ENCODE assay signal across 8 cellular contexts in genomic region chr11:72781063-72781312, GRCh38. TPM values are rescaled to one million over a fixed set of nuclear protein-coding genes. Genes with fewer than 3 reads are reported as not detected.
DNase-seq lines count a peak whose midpoint lies in the region; ATAC-seq and TF ChIP-seq lines count a peak whose summit lies in the region.

No MANE protein-coding gene starts in this region.

- H3K9me3 Mint-ChIP-seq in activated B cell treated with CpG ODN at 0.5 μM for 24 hours, result no peaks in the 10 kb centered on the region
- H3K9me3 Mint-ChIP-seq in stimulated activated naive CD8-positive, alpha-beta T cell treated with anti-CD3 and anti-CD28 coated beads, Interleukin-15, amount 100 ng/mL, for 72 hours, result no peaks in the 10 kb centered on the region

- H3K4me1 ChIP-seq in iPS-18a (ENCODE audit: control insufficient read depth, low read depth, low read length), result peaks cover 6% of the 10 kb centered on the region

- H3K36me3 Mint-ChIP-seq in activated B cell treated with CpG ODN at 0.5 μM for 24 hours (ENCODE audit: low read depth), result no peaks in the 10 kb centered on the region

- no peak overlapping the region for H3K27ac ChIP-seq in iPS-18a (ENCODE audit: low read length)

- ATAC-seq in activated B cell treated with CpG ODN at 0.5 μM for 24 hours (ENCODE audit: low read depth), result no peak
- no peak for ATAC-seq in stimulated activated naive CD8-positive, alpha-beta T cell treated with anti-CD3 and anti-CD28 coated beads, Interleukin-15, amount 100 ng/mL, for 72 hours

- intact Hi-C loops in activated B cell treated with CpG ODN at 0.5 μM for 24 hours (cut with micrococcal nuclease), result loop anchor here (1.0 kb wide), 3 partner anchors 12 to 34 kb away; partner anchors contain the start of gene ARAP1

- CTCF ChIA-PET in activated B cell treated with CpG ODN at 0.5 μM for 24 hours (lab: Charles Lee), result interaction anchor here (0.7 to 2.0 kb wide), 2 partner anchors 56 to 357 kb away, joined by 6 to 12 read pairs; no protein-coding TSS in a partner anchor

- TF ChIP-seq CTCF in activated B cell treated with CpG ODN at 0.5 μM for 24 hours (IDR thresholded peaks at IDR 0.05), result no peak

- H3K27me3 Mint-ChIP-seq in activated B cell treated with CpG ODN at 0.5 μM for 24 hours, result no peaks in the 10 kb centered on the region
- H3K27me3 Mint-ChIP-seq in stimulated activated naive CD8-positive, alpha-beta T cell treated with anti-CD3 and anti-CD28 coated beads, Interleukin-15, amount 100 ng/mL, for 72 hours, result peaks cover 15% of the 10 kb centered on the region

- peaks cover 20% of the 10 kb centered on the region for H3K27me3 ChIP-seq in iPS-18a (ENCODE audit: control insufficient read depth, insufficient read depth, low read length)

- H3K4me3 Mint-ChIP-seq in activated B cell treated with CpG ODN at 0.5 μM for 24 hours, result peak overlapping the region; percentile 81
- peak overlapping the region; percentile 65 to 83 for H3K4me3 Mint-ChIP-seq in stimulated activated naive CD8-positive, alpha-beta T cell treated with anti-CD3 and anti-CD28 coated beads, Interleukin-15, amount 100 ng/mL, for 72 hours

- H3K36me3 ChIP-seq in iPS-18a (ENCODE audit: control insufficient read depth, low read depth, low read length), result no peaks in the 10 kb centered on the region

- H3K9ac ChIP-seq in iPS-18a (ENCODE audit: low read length), result no peak overlapping the region

- no peaks in the 10 kb centered on the region for H3K9me3 ChIP-seq in iPS-18a (ENCODE audit: control insufficient read depth, low read depth, low read length)

- H3K4me1 Mint-ChIP-seq in activated B cell treated with CpG ODN at 0.5 μM for 24 hours, result peaks cover 33% of the 10 kb centered on the region
- H3K4me1 Mint-ChIP-seq in stimulated activated naive CD8-positive, alpha-beta T cell treated with anti-CD3 and anti-CD28 coated beads, Interleukin-15, amount 100 ng/mL, for 72 hours, result peaks cover 45% of the 10 kb centered on the region

- peak overlapping the region; percentile 58 for H3K4me3 ChIP-seq in iPS-18a (ENCODE audit: low read length)

- H3K27ac Mint-ChIP-seq in activated B cell treated with CpG ODN at 0.5 μM for 24 hours, result no peak overlapping the region
- H3K27ac Mint-ChIP-seq in stimulated activated naive CD8-positive, alpha-beta T cell treated with anti-CD3 and anti-CD28 coated beads, Interleukin-15, amount 100 ng/mL, for 72 hours, result peak overlapping the region; percentile 43 to 48

- peak; percentile 24 for DNase-seq in NCI-H1105 (lab: John Stamatoyannopoulos, UW)
- DNase-seq in NCI-H1105 treated with DMSO at 0.1 percent for 48 hours (lab: John Stamatoyannopoulos, UW), result no peak
- no peak for DNase-seq in activated B cell treated with CpG ODN at 0.5 μM for 24 hours
- no peak for DNase-seq in stimulated activated naive CD8-positive, alpha-beta T cell treated with anti-CD3 and anti-CD28 coated beads, Interleukin-15, amount 100 ng/mL, for 72 hours
- DNase-seq in NCI-H524 (lab: John Stamatoyannopoulos, UW), result no peak
- DNase-seq in HK-2 (ENCODE audit: unreplicated experiment), result no peak
- no peak for DNase-seq in stimulated activated CD4-positive, alpha-beta T cell treated with anti-CD3 and anti-CD28 coated beads, Interleukin-4, amount 100 ng/mL, for 24 hours

- POLR2A ChIA-PET in activated B cell treated with CpG ODN at 0.5 μM for 24 hours (lab: Charles Lee), result interaction anchor here (1.2 to 3.1 kb wide), 4 partner anchors 12 to 43 kb away, joined by 5 to 19 read pairs (median 7); partner anchors contain the start of gene STARD10

RNA-seq across cellular contexts. Expression of gene STARD10, which starts 12.9 kb away (rescaled TPM):
- total RNA-seq in activated B cell treated with CpG ODN at 0.5 μM for 24 hours, result 42.6 and 46.8 TPM in 2 replicates

RNA-seq across cellular contexts. Expression of gene ARAP1, which starts 28.8 kb away (rescaled TPM):
- 113 and 139 TPM in 2 replicates for total RNA-seq in activated B cell treated with CpG ODN at 0.5 μM for 24 hours

RNA-seq across cellular contexts. Expression of gene ATG16L2, which starts 33.2 kb away (rescaled TPM):
- 73.5 and 96.7 TPM in 2 replicates for total RNA-seq in activated B cell treated with CpG ODN at 0.5 μM for 24 hours
